ENCODE assay signal across 8 cellular contexts in the genomic region with DNA sequence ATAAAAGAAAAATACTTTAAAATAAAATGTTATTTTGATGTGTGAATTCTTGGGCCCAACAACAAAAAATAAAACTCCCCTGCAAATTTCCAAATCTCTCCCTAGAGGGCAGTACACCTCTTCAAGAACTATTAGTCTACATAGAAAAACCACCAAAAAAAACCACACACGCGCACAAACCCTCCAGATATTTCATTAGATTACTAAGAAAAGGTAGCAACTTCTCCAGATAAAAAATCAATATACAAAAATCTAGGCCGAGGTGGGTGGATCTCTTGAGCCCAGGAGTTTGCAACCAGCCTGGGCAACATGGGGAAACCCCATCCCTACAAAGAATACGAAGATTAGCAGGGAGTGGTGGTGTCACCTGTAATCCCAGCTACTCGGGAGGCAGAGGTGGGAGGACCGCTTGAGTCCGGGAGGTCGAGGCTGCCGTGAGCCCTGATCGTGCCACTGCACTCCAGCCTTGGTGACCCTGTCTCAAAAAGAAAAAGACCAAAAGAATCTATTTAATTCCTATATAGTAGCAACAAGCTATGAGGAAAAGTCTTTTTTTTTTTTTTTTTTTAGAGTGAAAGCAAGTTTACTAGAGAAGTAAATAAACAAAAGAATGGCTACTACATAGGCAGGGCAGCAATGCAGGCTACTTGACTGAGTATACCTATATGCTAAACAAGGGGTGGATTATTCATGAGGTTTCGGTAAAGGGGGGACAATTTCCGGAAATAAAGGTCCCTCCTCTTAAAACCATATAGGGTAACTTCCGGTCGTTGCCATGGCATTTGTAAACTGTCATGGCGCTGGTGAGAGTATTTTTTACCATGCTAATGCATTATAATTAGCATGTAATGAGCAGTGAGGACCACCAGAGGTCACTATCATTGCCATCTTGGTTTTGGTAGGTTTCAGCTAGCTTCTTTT. TPM values are rescaled to one million over a fixed set of nuclear protein-coding genes. Genes with fewer than 3 reads are reported as not detected.
DNase-seq lines count a peak whose midpoint lies in the region; ATAC-seq and FAIRE-seq lines count a peak whose summit lies in the region.

No MANE protein-coding gene starts in this region.

- POLR2A ChIA-PET in CD4-positive, alpha-beta memory T cell (lab: Charles Lee; ENCODE audit: partially characterized antibody): interaction anchor here (0.6 to 2.0 kb wide), 6 partner anchors 16 to 80 kb away, joined by 3 to 18 read pairs (median 4); no protein-coding TSS in a partner anchor
- POLR2A ChIA-PET in activated CD4-positive, alpha-beta memory T cell treated with anti-CD3 and anti-CD28 coated beads, Interleukin-2, amount 10 ng/mL, durations not matched to agents 7 days and 5 days (lab: Charles Lee): interaction anchor here (0.6 to 1.7 kb wide), 2 partner anchors 45 to 602 kb away, joined by 3 to 8 read pairs; no protein-coding TSS in a partner anchor

- H3K9me3 Mint-ChIP-seq in CD4-positive, alpha-beta memory T cell: peaks cover 0 to 1% (median 0%) of the 10 kb centered on the region in 8 donors
- no peaks in the 10 kb centered on the region for H3K9me3 Mint-ChIP-seq in activated CD4-positive, alpha-beta memory T cell treated with anti-CD3 and anti-CD28 coated beads, Interleukin-2, amount 10 ng/mL, durations not matched to agents 7 days and 5 days

- WGBS in mesodermal cell (ENCODE audit: insufficient coverage in 2 of 2), 2 experiments: 6 to 31% methylated on average over 7 to 8 of the region's 15 CpGs

- peaks cover 2 to 3% of the 10 kb centered on the region in 2 donors for H3K27me3 Mint-ChIP-seq in CD4-positive, alpha-beta memory T cell
- peaks cover 21% of the 10 kb centered on the region for H3K27me3 Mint-ChIP-seq in activated CD4-positive, alpha-beta memory T cell treated with anti-CD3 and anti-CD28 coated beads, Interleukin-2, amount 10 ng/mL, durations not matched to agents 7 days and 5 days

- H3K27ac ChIP-seq in CD4-positive, alpha-beta memory T cell (ENCODE audit: low read depth, low read length): peak overlapping the region; percentile 61
- H3K27ac ChIP-seq in mesodermal cell (ENCODE audit: low read depth, low read length, severe bottlenecking): no peak overlapping the region

- H3K9me3 ChIP-seq in CD4-positive, alpha-beta memory T cell (ENCODE audit: control insufficient read depth in 1 of 2, low read length in 2 of 2): no peaks in the 10 kb centered on the region
- H3K9me3 ChIP-seq in mesodermal cell (ENCODE audit: control insufficient read depth, low read length): no peaks in the 10 kb centered on the region

- peak overlapping the region; percentile 33 to 59 for H3K4me3 ChIP-seq in CD4-positive, alpha-beta memory T cell (ENCODE audit: low read length in 2 of 2)
- H3K4me3 ChIP-seq in mesodermal cell (ENCODE audit: extremely low read depth, insufficient read depth, low read length, poor library complexity, severe bottlenecking): peak overlapping the region; percentile 28

- peak overlapping the region; percentile 67 to 83 (median 72) for H3K4me3 Mint-ChIP-seq in CD4-positive, alpha-beta memory T cell
- H3K4me3 Mint-ChIP-seq in activated CD4-positive, alpha-beta memory T cell treated with anti-CD3 and anti-CD28 coated beads, Interleukin-2, amount 10 ng/mL, durations not matched to agents 7 days and 5 days: peak overlapping the region; percentile 47

- H3K4me1 ChIP-seq in CD4-positive, alpha-beta memory T cell (ENCODE audit: insufficient read depth, low read length): peaks cover 16% of the 10 kb centered on the region
- no peaks in the 10 kb centered on the region for H3K4me1 ChIP-seq in mesodermal cell (ENCODE audit: control insufficient read depth, insufficient read depth, low read length, poor library complexity, severe bottlenecking)

- DNase-seq in CD4-positive, alpha-beta memory T cell: peak; percentile 90 to 94 (median 93)
- DNase-seq in NCI-H774 (lab: John Stamatoyannopoulos, UW): peak; percentile 90
- DNase-seq in activated CD4-positive, alpha-beta memory T cell treated with anti-CD3 and anti-CD28 coated beads, Interleukin-2, amount 10 ng/mL, durations not matched to agents 7 days and 5 days: peak; percentile 79
- DNase-seq in stimulated activated CD8-positive, alpha-beta memory T cell treated with anti-CD3 and anti-CD28 coated beads, Interleukin-15, amount 100 ng/mL, for 48 hours (ENCODE audit: low read depth in 2 of 2): peak; percentile 43 to 50

- intact Hi-C loops in CD4-positive, alpha-beta memory T cell (cut with micrococcal nuclease): loop anchor here (1.0 to 2.0 kb wide), 5 partner anchors 19 to 774 kb away; a partner anchor contains a TSS

- ATAC-seq in GM19397 (IDR thresholded peaks at IDR 0.05; ENCODE audit: unreplicated experiment) (peak; percentile 56), HG03575 (IDR thresholded peaks at IDR 0.05; ENCODE audit: extremely low read depth, insufficient number of reproducible peaks, low FRiP score, unreplicated experiment) (peak; percentile 79)

- no peaks in the 10 kb centered on the region for H3K27me3 ChIP-seq in CD4-positive, alpha-beta memory T cell (ENCODE audit: insufficient read depth, low read length)

- H3K27ac Mint-ChIP-seq in CD4-positive, alpha-beta memory T cell: peak overlapping the region; percentile 24 to 92 (median 60)
- H3K27ac Mint-ChIP-seq in activated CD4-positive, alpha-beta memory T cell treated with anti-CD3 and anti-CD28 coated beads, Interleukin-2, amount 10 ng/mL, durations not matched to agents 7 days and 5 days: peak overlapping the region; percentile 47

- peak; percentile 96 for FAIRE-seq in endometrium (lab: Jason Lieb, UNC)

- no peaks in the 10 kb centered on the region for H3K36me3 Mint-ChIP-seq in CD4-positive, alpha-beta memory T cell
- no peaks in the 10 kb centered on the region for H3K36me3 Mint-ChIP-seq in activated CD4-positive, alpha-beta memory T cell treated with anti-CD3 and anti-CD28 coated beads, Interleukin-2, amount 10 ng/mL, durations not matched to agents 7 days and 5 days (ENCODE audit: low read depth)

- no peaks in the 10 kb centered on the region for H3K36me3 ChIP-seq in CD4-positive, alpha-beta memory T cell (ENCODE audit: insufficient read depth, low read length)
- H3K36me3 ChIP-seq in mesodermal cell (ENCODE audit: control insufficient read depth, insufficient read depth, low read length): no peaks in the 10 kb centered on the region

- CTCF ChIA-PET in CD4-positive, alpha-beta memory T cell (lab: Charles Lee; ENCODE audit: partially characterized antibody): interaction anchor here (0.6 to 2.8 kb wide), 21 partner anchors 10 to 572 kb away, joined by 3 to 107 read pairs (median 4); a partner anchor contains a TSS
- CTCF ChIA-PET in activated CD4-positive, alpha-beta memory T cell treated with anti-CD3 and anti-CD28 coated beads, Interleukin-2, amount 10 ng/mL, durations not matched to agents 7 days and 5 days (lab: Charles Lee): interaction anchor here (0.6 to 2.7 kb wide), 26 partner anchors 10 to 805 kb away, joined by 3 to 99 read pairs (median 4); a partner anchor contains a TSS

- peaks cover 5 to 11% (median 6%) of the 10 kb centered on the region in 4 donors for H3K4me1 Mint-ChIP-seq in CD4-positive, alpha-beta memory T cell
- peaks cover 14% of the 10 kb centered on the region for H3K4me1 Mint-ChIP-seq in activated CD4-positive, alpha-beta memory T cell treated with anti-CD3 and anti-CD28 coated beads, Interleukin-2, amount 10 ng/mL, durations not matched to agents 7 days and 5 days

RNA-seq across cellular contexts. Expression of a gene that starts 13.1 kb away (rescaled TPM):
- not detected for total RNA-seq in CD4-positive, alpha-beta memory T cell
- not detected for polyA plus RNA-seq in CD4-positive, alpha-beta memory T cell
- not detected for total RNA-seq in activated CD4-positive, alpha-beta memory T cell treated with anti-CD3 and anti-CD28 coated beads, Interleukin-2, amount 10 ng/mL, durations not matched to agents 7 days and 5 days
- not detected for polyA plus RNA-seq in mesodermal cell (2013, experiment 1 of 2)
- polyA plus RNA-seq in mesodermal cell (2013, experiment 2 of 2): not detected

RNA-seq across cellular contexts. Expression of a gene that starts 19.5 kb away (rescaled TPM):
- 1 to 10 TPM; 1.6 to 1.9 TPM for total RNA-seq in CD4-positive, alpha-beta memory T cell
- 1 to 10 TPM; 1.4 to 2.6 TPM for polyA plus RNA-seq in CD4-positive, alpha-beta memory T cell
- total RNA-seq in activated CD4-positive, alpha-beta memory T cell treated with anti-CD3 and anti-CD28 coated beads, Interleukin-2, amount 10 ng/mL, durations not matched to agents 7 days and 5 days: under 1 TPM; 0.43 to 0.65 TPM
- polyA plus RNA-seq in mesodermal cell (2013, experiment 1 of 2): 37.2 TPM
- polyA plus RNA-seq in mesodermal cell (2013, experiment 2 of 2): 32.1 TPM

RNA-seq across cellular contexts. Expression of a gene that starts 55.4 kb away (rescaled TPM):
- total RNA-seq in CD4-positive, alpha-beta memory T cell: under 1 TPM in 1 of 2 experiments, not detected in 1; 0.79 TPM
- not detected for polyA plus RNA-seq in CD4-positive, alpha-beta memory T cell
- total RNA-seq in activated CD4-positive, alpha-beta memory T cell treated with anti-CD3 and anti-CD28 coated beads, Interleukin-2, amount 10 ng/mL, durations not matched to agents 7 days and 5 days: not detected
- not detected for polyA plus RNA-seq in mesodermal cell (2013, experiment 1 of 2)
- not detected for polyA plus RNA-seq in mesodermal cell (2013, experiment 2 of 2)
